ENCODE assay signal across 9 cellular contexts in the genomic region with DNA sequence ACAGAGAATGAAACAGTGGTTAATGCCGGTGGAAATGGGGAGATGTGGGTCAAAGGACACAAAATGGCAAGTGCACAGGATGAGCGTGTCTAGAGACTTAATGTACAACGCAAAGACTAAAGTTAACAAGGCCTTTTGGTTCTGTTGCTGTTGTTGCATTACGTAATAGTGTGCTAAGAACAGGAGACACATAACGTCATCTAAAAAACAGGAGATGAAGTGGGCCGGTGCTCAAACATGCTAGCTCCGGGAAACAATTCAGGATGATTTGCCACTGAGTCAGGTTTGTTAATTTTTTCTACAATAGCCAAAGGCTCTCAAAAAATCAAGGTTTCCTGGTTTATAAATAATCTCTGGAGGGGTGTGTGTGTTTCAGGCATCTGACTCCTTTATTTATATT. TPM values are rescaled to one million over a fixed set of nuclear protein-coding genes. Genes with fewer than 3 reads are reported as not detected.
DNase-seq lines count a peak whose midpoint lies in the region; FAIRE-seq and TF ChIP-seq lines count a peak whose summit lies in the region.
"Had no signal": no experiment of that assay in that cellular context is flagged by ENCODE, and none has a peak within 500 bp of the region (broad histone marks: within the 10 kb centered on the region; RNA-seq: fewer than 3 reads in every experiment).

No MANE protein-coding gene starts in this region.

- DNase-seq in Calu3 (peak; percentile 52), RCC 7860 (ENCODE audit: low spot score) (peak; percentile 81), fibroblast of gingiva (ENCODE audit: low read depth) (peak; percentile 85), prostate gland (ENCODE audit: low spot score) (no peak), cerebellum (ENCODE audit: low spot score) (no peak), NCI-H345 treated with DMSO at 0.1 percent for 48 hours (lab: John Stamatoyannopoulos, UW; ENCODE audit: unreplicated experiment) (no peak), hypothalamus (lab: John Stamatoyannopoulos, UW) (no peak)
- DNase-seq in stimulated activated CD4-positive, alpha-beta T cell treated with anti-CD3 and anti-CD28 coated beads, Interleukin-4, amount 100 ng/mL, for 24 hours, result no peak

- intact Hi-C loops in Calu3 (cut with micrococcal nuclease; ENCODE audit: unreplicated experiment), result loop anchor here (5.0 kb wide), 3 partner anchors 42 to 123 kb away; no protein-coding TSS in a partner anchor
- intact Hi-C loops in prostate gland (cut with DNase I), result loop anchor here (5.0 kb wide), 1 partner anchor 48 kb away; no protein-coding TSS in a partner anchor

- H3K4me3 ChIP-seq in prostate gland, result no peak overlapping the region

- H3K27ac Mint-ChIP-seq in Calu3 (ENCODE audit: unreplicated experiment), result peak overlapping the region; percentile 74

- no peaks in the 10 kb centered on the region for H3K27me3 ChIP-seq in prostate gland (replicated peaks; ENCODE audit: insufficient read depth)

- peaks cover 10% of the 10 kb centered on the region for H3K4me1 ChIP-seq in prostate gland (replicated peaks)

- CTCF ChIA-PET in Calu3 (lab: Charles Lee), result interaction anchor here (0.7 to 1.0 kb wide), 2 partner anchors 29 to 355 kb away, joined by 4 to 5 read pairs; no protein-coding TSS in a partner anchor

- peak overlapping the region; percentile 51 to 67 for H3K27ac ChIP-seq in prostate gland

- H3K4me1 Mint-ChIP-seq in Calu3 (ENCODE audit: low read depth, unreplicated experiment), result peaks cover 94% of the 10 kb centered on the region

- no peak for TF ChIP-seq POLR2A in prostate gland (IDR thresholded peaks at IDR 0.05)

- WGBS in prostate gland, result 52% methylated on average over 7 of the region's 7 CpGs

- no peak overlapping the region for H3K4me3 Mint-ChIP-seq in Calu3 (ENCODE audit: low read depth, unreplicated experiment)
- H3K4me3 Mint-ChIP-seq: dendritic cell treated with granulocyte-macrophage colony-stimulating factor and Interleukin-4, amounts not matched to agents 40 ng/mL and 50 ng/mL, for 4 days had no signal

- no peaks in the 10 kb centered on the region for H3K9me3 ChIP-seq in prostate gland

- no peaks in the 10 kb centered on the region for H3K27me3 Mint-ChIP-seq in Calu3 (ENCODE audit: unreplicated experiment)
- H3K27me3 Mint-ChIP-seq: dendritic cell treated with granulocyte-macrophage colony-stimulating factor and Interleukin-4, amounts not matched to agents 40 ng/mL and 50 ng/mL, for 4 days had no signal

- no TSS peak for BruUV-seq in Calu3 (replicated peaks; lab: Mats Ljungman, UMichigan)

- H3K36me3 ChIP-seq in prostate gland, result no peaks in the 10 kb centered on the region

- no peak for TF ChIP-seq CTCF in Calu3 (IDR thresholded peaks at IDR 0.05; ENCODE audit: unreplicated experiment)
- no peak for TF ChIP-seq CTCF in prostate gland (IDR thresholded peaks at IDR 0.05)

- peak; percentile 90 for FAIRE-seq in RCC 7860 (lab: Jason Lieb, UNC)

- H3K9me3 Mint-ChIP-seq in Calu3 (ENCODE audit: low read depth, unreplicated experiment), result peaks cover 2% of the 10 kb centered on the region
- H3K9me3 Mint-ChIP-seq: dendritic cell treated with granulocyte-macrophage colony-stimulating factor and Interleukin-4, amounts not matched to agents 40 ng/mL and 50 ng/mL, for 4 days had no signal

- peaks cover 28% of the 10 kb centered on the region for H3K36me3 Mint-ChIP-seq in Calu3 (ENCODE audit: insufficient read depth, unreplicated experiment)

RNA-seq across cellular contexts. Expression of a gene that starts 55.5 kb away (rescaled TPM):
- total RNA-seq in Calu3 (2022) (80.6 and 89.1 TPM in 2 replicates), prostate gland (10 to 100 TPM; 26.7 to 33.6 TPM), cerebellum (4.8 TPM)

Comparison
In these comparisons a context has a peak if more than half of its experiments do, and no peak if none do; other contexts are left out.
1. DNase-seq: peak in Calu3 (single experiment), RCC 7860 (single experiment) and fibroblast of gingiva (single experiment); none in prostate gland (single experiment), cerebellum (single experiment), NCI-H345 treated with DMSO at 0.1 percent for 48 hours (single experiment), hypothalamus (0 of 51) and stimulated activated CD4-positive, alpha-beta T cell treated with anti-CD3 and anti-CD28 coated beads, Interleukin-4, amount 100 ng/mL, for 24 hours (single experiment).